Comparison of ENCODE assay signal across 20 cellular contexts in genomic region chr4:81541546-81541945, GRCh38.
"Had no signal": no experiment of that assay in that cellular context is flagged by ENCODE, and none has a peak within 500 bp of the region (broad histone marks: within the 10 kb centered on the region; RNA-seq: fewer than 3 reads in every experiment).

No MANE protein-coding gene starts in this region.

- H3K4me3 ChIP-seq: left ventricle myocardium inferior, testis had no signal

- DNase-seq: activated CD4-positive, alpha-beta T cell treated with anti-CD3 and anti-CD28 coated beads for 1 hour; activated CD8-positive, alpha-beta memory T cell treated with anti-CD3 and anti-CD28 coated beads for 24 hours; activated CD8-positive, alpha-beta memory T cell treated with anti-CD3 and anti-CD28 coated beads, Interleukin-2, amount 50 U/mL, for 4 hours; activated naive CD8-positive, alpha-beta T cell treated with anti-CD3 and anti-CD28 coated beads for 36 hours; activated T-cell treated with anti-CD3 and anti-CD28 coated beads, Interleukin-2, amount 50 U/mL, for 24 hours; central memory CD4-positive, alpha-beta T cell; dermis blood vessel endothelial cell; effector CD8-positive, alpha-beta T cell; foreskin melanocyte; kidney glomerular epithelial cell; left ventricle myocardium inferior; natural killer cell; retina; stimulated activated CD4-positive, alpha-beta T cell treated with anti-CD3 and anti-CD28 coated beads, Interleukin-2, amount 100 ng/mL, for 48 hours; stimulated activated CD8-positive, alpha-beta memory T cell treated with anti-CD3 and anti-CD28 coated beads, Interleukin-4, amount 100 ng/mL, for 48 hours; stimulated activated naive B cell treated with anti-CD40 and anti-IgM and Interleukin-4, amounts not matched to agents 10 μg/mL and 1 μg/mL and 100 μg/mL, for 72 hours; testis; trophoblast cell; WERI-Rb-1 had no signal

- H3K36me3 ChIP-seq: left ventricle myocardium inferior, WERI-Rb-1 had no signal

- H3K4me1 ChIP-seq: left ventricle myocardium inferior, testis had no signal

- ATAC-seq: activated T-helper 17 cell treated with anti-CD3 and anti-CD28 coated beads, Interleukin-2, amount 50 U/mL, for 72 hours; natural killer cell; stimulated activated naive B cell treated with anti-CD40 and anti-IgM and Interleukin-4, amounts not matched to agents 10 μg/mL and 1 μg/mL and 100 μg/mL, for 72 hours had no signal

- H3K27ac ChIP-seq: left ventricle myocardium inferior, testis, WERI-Rb-1 had no signal
